ENCODE assay signal across 8 cellular contexts in the genomic region with DNA sequence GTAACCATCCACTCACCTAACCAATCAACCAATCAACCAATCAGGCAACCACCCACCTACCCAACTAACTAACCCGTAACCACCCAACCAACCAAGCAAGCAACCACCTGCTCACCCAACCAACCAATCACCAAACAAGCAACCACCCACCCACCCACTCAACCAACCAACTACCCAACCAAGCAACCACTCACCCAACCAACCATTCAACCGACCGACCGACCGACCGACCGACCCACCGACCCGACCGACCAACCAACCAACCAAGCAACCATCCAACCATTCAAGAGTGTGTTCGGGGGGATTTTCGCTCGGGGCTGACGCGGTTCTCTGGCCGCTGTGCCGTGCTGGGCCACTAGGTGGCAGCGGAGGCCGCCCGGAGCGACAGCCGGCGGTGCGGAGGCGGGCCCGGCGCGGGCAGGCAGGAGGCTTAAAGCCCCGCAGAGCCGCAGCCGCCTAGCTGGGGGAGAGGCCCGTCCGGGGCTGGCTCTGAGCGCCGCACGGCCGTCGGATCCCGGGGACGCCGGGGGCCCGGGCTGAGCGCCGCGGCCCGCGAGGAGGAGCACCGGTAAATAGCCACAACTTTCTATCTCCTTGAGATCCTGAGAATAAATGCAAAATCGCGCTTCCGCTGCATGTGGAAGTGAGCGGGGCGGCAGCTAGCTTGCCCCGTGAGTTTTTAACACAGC. TPM values are rescaled to one million over a fixed set of nuclear protein-coding genes. Genes with fewer than 3 reads are reported as not detected.
DNase-seq lines count a peak whose midpoint lies in the region; ATAC-seq and TF ChIP-seq lines count a peak whose summit lies in the region.

Gene MC5R (plus strand): TSS at position 443 of the 689 bp plus-strand sequence. CDS start 1,617 bp downstream, outside the sequence.

- H3K27me3 Mint-ChIP-seq in activated naive CD4-positive, alpha-beta T cell treated with anti-CD3 and anti-CD28 coated beads, Interleukin-2, amount 50 U/mL, for 24 hours = peaks cover 19% of the 10 kb centered on the region

- no peak within 1 kb of the TSS for H3K27ac Mint-ChIP-seq in activated naive CD4-positive, alpha-beta T cell treated with anti-CD3 and anti-CD28 coated beads, Interleukin-2, amount 50 U/mL, for 24 hours

- 4% methylated on average over 54 of the region's 54 CpGs for WGBS in heart right ventricle, 2 donors
- 3 to 5% (median 4%) methylated on average over 50 to 54 of the region's 54 CpGs for WGBS in psoas muscle, 3 donors
- 4% methylated on average over 54 of the region's 54 CpGs for WGBS in urinary bladder

- H3K36me3 Mint-ChIP-seq in activated naive CD4-positive, alpha-beta T cell treated with anti-CD3 and anti-CD28 coated beads, Interleukin-2, amount 50 U/mL, for 24 hours = no peaks in the 10 kb centered on the region

- peak; percentile 48 for DNase-seq in Caki2 (ENCODE audit: low read depth)
- peak; percentile 60 for DNase-seq in HPDE6-E6E7 (ENCODE audit: extremely low spot score)
- DNase-seq in SKM-1 (lab: John Stamatoyannopoulos, UW; ENCODE audit: unreplicated experiment) = peak; percentile 10
- DNase-seq in heart right ventricle = peak; percentile 32 to 70
- peak; percentile 65 to 81 for DNase-seq in psoas muscle

- H3K9me3 Mint-ChIP-seq in activated naive CD4-positive, alpha-beta T cell treated with anti-CD3 and anti-CD28 coated beads, Interleukin-2, amount 50 U/mL, for 24 hours = no peaks in the 10 kb centered on the region

- no peak within 1 kb of the TSS for H3K27ac ChIP-seq in heart right ventricle
- no peak within 1 kb of the TSS for H3K27ac ChIP-seq in psoas muscle
- H3K27ac ChIP-seq in urinary bladder (ENCODE audit: low read depth) = no peak within 1 kb of the TSS

- H3K4me1 Mint-ChIP-seq in activated naive CD4-positive, alpha-beta T cell treated with anti-CD3 and anti-CD28 coated beads, Interleukin-2, amount 50 U/mL, for 24 hours = peaks cover 7% of the 10 kb centered on the region

- H3K4me1 ChIP-seq in heart right ventricle = peaks cover 0 to 4% (median 0%) of the 10 kb centered on the region in 9 donors
- H3K4me1 ChIP-seq in psoas muscle = peaks cover 3% of the 10 kb centered on the region
- no peaks in the 10 kb centered on the region for H3K4me1 ChIP-seq in urinary bladder (ENCODE audit: insufficient read depth)

- intact Hi-C loops in heart right ventricle (cut with DNase I) (loop anchor here in 8 of 10 donors (1.0 to 10.0 kb wide), 5 partner anchors 261 to 571 kb away; no protein-coding TSS in a partner anchor), psoas muscle (cut with DNase I) (loop anchor here (1.0 to 5.0 kb wide), 3 partner anchors 262 to 573 kb away; no protein-coding TSS in a partner anchor)

- H3K27me3 ChIP-seq in heart right ventricle = peaks cover 3 to 58% (median 50%) of the 10 kb centered on the region in 7 donors
- peaks cover 0 to 20% (median 5%) of the 10 kb centered on the region in 3 donors for H3K27me3 ChIP-seq in psoas muscle (ENCODE audit: insufficient read depth in 3 of 3, low read length in 2 of 3)

- H3K36me3 ChIP-seq in heart right ventricle = no peaks in the 10 kb centered on the region
- no peaks in the 10 kb centered on the region for H3K36me3 ChIP-seq in psoas muscle (ENCODE audit: insufficient read depth in 1 of 2, low read depth in 1 of 2)
- no peaks in the 10 kb centered on the region for H3K36me3 ChIP-seq in urinary bladder (ENCODE audit: insufficient read depth)

- TF ChIP-seq CTCF in heart right ventricle (IDR thresholded peaks at IDR 0.05) (peak; percentile 70 to 87 (median 81)), psoas muscle (IDR thresholded peaks at IDR 0.05) (peak; percentile 84)

- in situ Hi-C loops in Caki2 (cut with HindIII; ENCODE audit: low pct_unique_long_range_greater_than_20kb, low sequenced_read_pairs) = no loop called here

- H3K9me3 ChIP-seq in heart right ventricle (no peaks in the 10 kb centered on the region), psoas muscle (no peaks in the 10 kb centered on the region)

- H3K4me3 ChIP-seq in heart right ventricle (peak within 1 kb of the TSS; percentile 32 to 57 (median 46)), psoas muscle (peak within 1 kb of the TSS; percentile 68), urinary bladder (ENCODE audit: low read depth, low read length) (peak within 1 kb of the TSS; percentile 29)

- peak within 1 kb of the TSS; percentile 71 for H3K4me3 Mint-ChIP-seq in activated naive CD4-positive, alpha-beta T cell treated with anti-CD3 and anti-CD28 coated beads, Interleukin-2, amount 50 U/mL, for 24 hours

- ATAC-seq in GM19468 (IDR thresholded peaks at IDR 0.05; ENCODE audit: extremely low read depth, unreplicated experiment) (peak; percentile 81), heart right ventricle (peak; percentile 75 to 96 (median 84)), psoas muscle (peak; percentile 92 to 99 (median 96))

RNA-seq across cellular contexts. Expression of gene MC5R, which starts in this region (rescaled TPM):
- not detected in 2 replicates for total RNA-seq in Caki2 (2014; rRNA removed; shearing (Covaris generic); ENCODE audit: low replicate concordance)
- total RNA-seq in heart right ventricle (not detected), psoas muscle (not detected), urinary bladder (not detected)
- polyA plus RNA-seq in heart right ventricle (not detected), psoas muscle (not detected), urinary bladder (not detected)

Comparison
In these comparisons a context has a peak if more than half of its experiments do, and no peak if none do; other contexts are left out.
1. Peak in DNase-seq in Caki2; RNA of the gene not detected or under 1 TPM.
2. Peak in DNase-seq, ATAC-seq and H3K4me3 ChIP-seq in heart right ventricle; RNA of the gene not detected or under 1 TPM.
3. Peak in DNase-seq, ATAC-seq and H3K4me3 ChIP-seq in psoas muscle; RNA of the gene not detected or under 1 TPM.
4. DNase-seq: peak in every context shown above with its lines; median percentile 73 in psoas muscle; 60 in HPDE6-E6E7; 51 in heart right ventricle; 48 in Caki2; 10 in SKM-1.